1 cellular context compared by ENCODE assay signal in the genomic region with DNA sequence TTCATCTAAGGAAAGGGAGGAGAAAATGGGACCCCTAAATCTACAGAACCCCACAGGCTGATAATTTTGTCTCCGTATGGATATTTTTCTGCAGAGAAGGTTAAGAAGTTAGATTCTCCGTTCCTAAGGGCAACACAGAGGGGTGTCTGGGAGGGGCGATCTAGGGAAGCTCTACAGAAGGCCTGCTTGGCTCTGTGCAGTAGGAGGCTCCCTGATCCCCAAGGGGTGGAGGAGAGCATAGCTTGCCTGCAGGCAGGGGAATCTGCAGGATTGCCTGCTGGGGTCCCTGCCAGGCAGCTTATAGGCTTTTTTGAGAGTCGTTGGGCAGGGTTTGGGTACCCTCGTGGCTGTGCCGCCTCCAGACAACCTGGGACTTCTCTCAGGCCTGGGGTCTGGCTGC.
TF ChIP-seq lines count a peak whose summit lies in the region.

No MANE protein-coding gene starts in this region.

TF ChIP-seq in GM23338, 12 proteins besides CTCF, POLR2A, EP300 and RAD21 (continued from another document):
- TF ChIP-seq, protein P1, sequence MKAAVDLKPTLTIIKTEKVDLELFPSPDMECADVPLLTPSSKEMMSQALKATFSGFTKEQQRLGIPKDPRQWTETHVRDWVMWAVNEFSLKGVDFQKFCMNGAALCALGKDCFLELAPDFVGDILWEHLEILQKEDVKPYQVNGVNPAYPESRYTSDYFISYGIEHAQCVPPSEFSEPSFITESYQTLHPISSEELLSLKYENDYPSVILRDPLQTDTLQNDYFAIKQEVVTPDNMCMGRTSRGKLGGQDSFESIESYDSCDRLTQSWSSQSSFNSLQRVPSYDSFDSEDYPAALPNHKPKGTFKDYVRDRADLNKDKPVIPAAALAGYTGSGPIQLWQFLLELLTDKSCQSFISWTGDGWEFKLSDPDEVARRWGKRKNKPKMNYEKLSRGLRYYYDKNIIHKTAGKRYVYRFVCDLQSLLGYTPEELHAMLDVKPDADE (IDR thresholded peaks at IDR 0.05) = no peak
- TF ChIP-seq, protein P2, sequence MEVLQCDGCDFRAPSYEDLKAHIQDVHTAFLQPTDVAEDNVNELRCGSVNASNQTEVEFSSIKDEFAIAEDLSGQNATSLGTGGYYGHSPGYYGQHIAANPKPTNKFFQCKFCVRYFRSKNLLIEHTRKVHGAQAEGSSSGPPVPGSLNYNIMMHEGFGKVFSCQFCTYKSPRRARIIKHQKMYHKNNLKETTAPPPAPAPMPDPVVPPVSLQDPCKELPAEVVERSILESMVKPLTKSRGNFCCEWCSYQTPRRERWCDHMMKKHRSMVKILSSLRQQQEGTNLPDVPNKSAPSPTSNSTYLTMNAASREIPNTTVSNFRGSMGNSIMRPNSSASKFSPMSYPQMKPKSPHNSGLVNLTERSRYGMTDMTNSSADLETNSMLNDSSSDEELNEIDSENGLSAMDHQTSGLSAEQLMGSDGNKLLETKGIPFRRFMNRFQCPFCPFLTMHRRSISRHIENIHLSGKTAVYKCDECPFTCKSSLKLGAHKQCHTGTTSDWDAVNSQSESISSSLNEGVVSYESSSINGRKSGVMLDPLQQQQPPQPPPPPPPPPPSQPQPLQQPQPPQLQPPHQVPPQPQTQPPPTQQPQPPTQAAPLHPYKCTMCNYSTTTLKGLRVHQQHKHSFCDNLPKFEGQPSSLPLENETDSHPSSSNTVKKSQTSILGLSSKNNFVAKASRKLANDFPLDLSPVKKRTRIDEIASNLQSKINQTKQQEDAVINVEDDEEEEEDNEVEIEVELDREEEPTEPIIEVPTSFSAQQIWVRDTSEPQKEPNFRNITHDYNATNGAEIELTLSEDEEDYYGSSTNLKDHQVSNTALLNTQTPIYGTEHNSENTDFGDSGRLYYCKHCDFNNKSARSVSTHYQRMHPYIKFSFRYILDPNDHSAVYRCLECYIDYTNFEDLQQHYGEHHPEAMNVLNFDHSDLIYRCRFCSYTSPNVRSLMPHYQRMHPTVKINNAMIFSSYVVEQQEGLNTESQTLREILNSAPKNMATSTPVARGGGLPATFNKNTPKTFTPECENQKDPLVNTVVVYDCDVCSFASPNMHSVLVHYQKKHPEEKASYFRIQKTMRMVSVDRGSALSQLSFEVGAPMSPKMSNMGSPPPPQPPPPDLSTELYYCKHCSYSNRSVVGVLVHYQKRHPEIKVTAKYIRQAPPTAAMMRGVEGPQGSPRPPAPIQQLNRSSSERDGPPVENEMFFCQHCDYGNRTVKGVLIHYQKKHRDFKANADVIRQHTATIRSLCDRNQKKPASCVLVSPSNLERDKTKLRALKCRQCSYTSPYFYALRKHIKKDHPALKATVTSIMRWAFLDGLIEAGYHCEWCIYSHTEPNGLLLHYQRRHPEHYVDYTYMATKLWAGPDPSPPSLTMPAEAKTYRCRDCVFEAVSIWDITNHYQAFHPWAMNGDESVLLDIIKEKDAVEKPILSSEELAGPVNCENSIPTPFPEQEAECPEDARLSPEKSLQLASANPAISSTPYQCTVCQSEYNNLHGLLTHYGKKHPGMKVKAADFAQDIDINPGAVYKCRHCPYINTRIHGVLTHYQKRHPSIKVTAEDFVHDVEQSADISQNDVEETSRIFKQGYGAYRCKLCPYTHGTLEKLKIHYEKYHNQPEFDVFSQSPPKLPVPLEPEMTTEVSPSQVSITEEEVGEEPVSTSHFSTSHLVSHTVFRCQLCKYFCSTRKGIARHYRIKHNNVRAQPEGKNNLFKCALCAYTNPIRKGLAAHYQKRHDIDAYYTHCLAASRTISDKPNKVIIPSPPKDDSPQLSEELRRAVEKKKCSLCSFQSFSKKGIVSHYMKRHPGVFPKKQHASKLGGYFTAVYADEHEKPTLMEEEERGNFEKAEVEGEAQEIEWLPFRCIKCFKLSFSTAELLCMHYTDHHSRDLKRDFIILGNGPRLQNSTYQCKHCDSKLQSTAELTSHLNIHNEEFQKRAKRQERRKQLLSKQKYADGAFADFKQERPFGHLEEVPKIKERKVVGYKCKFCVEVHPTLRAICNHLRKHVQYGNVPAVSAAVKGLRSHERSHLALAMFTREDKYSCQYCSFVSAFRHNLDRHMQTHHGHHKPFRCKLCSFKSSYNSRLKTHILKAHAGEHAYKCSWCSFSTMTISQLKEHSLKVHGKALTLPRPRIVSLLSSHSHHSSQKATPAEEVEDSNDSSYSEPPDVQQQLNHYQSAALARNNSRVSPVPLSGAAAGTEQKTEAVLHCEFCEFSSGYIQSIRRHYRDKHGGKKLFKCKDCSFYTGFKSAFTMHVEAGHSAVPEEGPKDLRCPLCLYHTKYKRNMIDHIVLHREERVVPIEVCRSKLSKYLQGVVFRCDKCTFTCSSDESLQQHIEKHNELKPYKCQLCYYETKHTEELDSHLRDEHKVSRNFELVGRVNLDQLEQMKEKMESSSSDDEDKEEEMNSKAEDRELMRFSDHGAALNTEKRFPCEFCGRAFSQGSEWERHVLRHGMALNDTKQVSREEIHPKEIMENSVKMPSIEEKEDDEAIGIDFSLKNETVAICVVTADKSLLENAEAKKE (CRISPR knock-in tag; IDR thresholded peaks at IDR 0.05) = no peak
- no peak for TF ChIP-seq EZH2phosphoT487 (IDR thresholded peaks at IDR 0.05; ENCODE audit: unreplicated experiment)
- TF ChIP-seq CREB1 (CRISPR knock-in tag; IDR thresholded peaks at IDR 0.05; ENCODE audit: low read depth) = no peak
- no peak for TF ChIP-seq EZH2 (IDR thresholded peaks at IDR 0.05; ENCODE audit: low read depth, unreplicated experiment)
- no peak for TF ChIP-seq STAT1 (IDR thresholded peaks at IDR 0.05; ENCODE audit: unreplicated experiment)
- no peak for TF ChIP-seq ZNF331 (CRISPR knock-in tag; IDR thresholded peaks at IDR 0.05; ENCODE audit: low read depth)
- no peak for TF ChIP-seq REST (IDR thresholded peaks at IDR 0.05; ENCODE audit: unreplicated experiment)
